21 cellular contexts compared by ENCODE assay signal in the genomic region with DNA sequence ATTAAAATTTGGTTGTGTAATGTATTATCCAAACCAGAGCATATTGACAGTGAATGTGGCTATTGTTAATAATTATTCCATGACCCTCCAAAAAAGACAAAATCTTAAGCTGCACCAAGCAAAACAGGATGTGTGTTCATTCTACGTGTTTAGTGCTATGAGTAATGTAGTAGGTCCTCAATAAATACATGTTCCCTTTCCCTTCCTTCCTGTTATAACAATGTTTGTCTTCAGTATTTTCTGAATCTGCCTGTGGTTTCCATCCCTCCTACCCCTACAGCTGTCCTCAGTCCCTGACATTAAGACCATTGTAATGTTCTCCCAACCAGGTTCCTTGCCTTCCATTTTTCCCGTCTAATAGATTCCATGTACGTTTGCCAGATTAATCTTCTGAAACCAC.
DNase-seq lines count a peak whose midpoint lies in the region; ATAC-seq and TF ChIP-seq lines count a peak whose summit lies in the region.
"Had no signal": no experiment of that assay in that cellular context is flagged by ENCODE, and none has a peak within 500 bp of the region (broad histone marks: within the 10 kb centered on the region; RNA-seq: fewer than 3 reads in every experiment).

No MANE protein-coding gene starts in this region.

- no peak for TF ChIP-seq CTCF in PC-3 (conservative IDR thresholded peaks at IDR 0.05; ENCODE audit: low read depth, low read length)
- no peak for TF ChIP-seq CTCF in esophagus muscularis mucosa (IDR thresholded peaks at IDR 0.05)
- TF ChIP-seq CTCF in sigmoid colon (IDR thresholded peaks at IDR 0.05) = no peak

- H3F3A ChIP-seq in PC-3 (ENCODE audit: low read length, unreplicated experiment) = no peaks in the 10 kb centered on the region

- peak; percentile 49; the same call in 1 of the 2 replicates for ATAC-seq in PC-3
- ATAC-seq: HCT116; naive thymus-derived CD4-positive, alpha-beta T cell; stimulated activated effector memory CD8-positive, alpha-beta T cell treated with anti-CD3 and anti-CD28 coated beads, Interleukin-12 subunit alpha, Interleukin-12 subunit beta, amount 100 ng/mL, for 72 hours had no signal

- H3K9me3 ChIP-seq in PC-3 (ENCODE audit: low read length) (no peaks in the 10 kb centered on the region), esophagus muscularis mucosa (no peaks in the 10 kb centered on the region), mesenchymal stem cell (ENCODE audit: control insufficient read depth, low read length) (no peaks in the 10 kb centered on the region), sigmoid colon (no peaks in the 10 kb centered on the region)
- H3K9me3 ChIP-seq: BLaER1, neutrophil had no signal

- no peak overlapping the region for H3K23ac ChIP-seq in mesenchymal stem cell (ENCODE audit: low read length in 2 of 2)

- H3K4me1 ChIP-seq in PC-3 (ENCODE audit: insufficient read depth, low read length) = peaks cover 5% of the 10 kb centered on the region
- peaks cover 32 to 41% (median 37%) of the 10 kb centered on the region in 4 donors for H3K4me1 ChIP-seq in esophagus muscularis mucosa
- H3K4me1 ChIP-seq in mesenchymal stem cell (ENCODE audit: control insufficient read depth, insufficient read depth, low read depth, low read length) = peaks cover 3% of the 10 kb centered on the region
- H3K4me1 ChIP-seq in sigmoid colon = peaks cover 0 to 32% (median 19%) of the 10 kb centered on the region in 4 donors
- H3K4me1 ChIP-seq: BLaER1 had no signal

- H3K79me1 ChIP-seq in mesenchymal stem cell (replicated peaks; ENCODE audit: low read length, poor library complexity, severe bottlenecking) = no peaks in the 10 kb centered on the region

- no peaks in the 10 kb centered on the region for H4K20me1 ChIP-seq in PC-3 (ENCODE audit: low read length)
- H4K20me1 ChIP-seq: BLaER1 had no signal

- H3K4me2 ChIP-seq in PC-3 (ENCODE audit: low read length) (no peak overlapping the region), mesenchymal stem cell (ENCODE audit: low read length, poor library complexity, severe bottlenecking) (no peak overlapping the region)
- H3K4me2 ChIP-seq: BLaER1, PC-9 had no signal

- no peak for TF ChIP-seq POLR2A in esophagus muscularis mucosa (IDR thresholded peaks at IDR 0.05; ENCODE audit: low read depth)
- TF ChIP-seq POLR2A in sigmoid colon (IDR thresholded peaks at IDR 0.05) = no peak

- no peak overlapping the region for H2BK120ac ChIP-seq in mesenchymal stem cell (ENCODE audit: low read depth, low read length)

- H4K8ac ChIP-seq in mesenchymal stem cell (ENCODE audit: low read length) = no peak overlapping the region

- intact Hi-C loops in PC-3 (cut with micrococcal nuclease) (no loop called here), esophagus muscularis mucosa (cut with DNase I) (no loop called here), sigmoid colon (cut with DNase I) (no loop called here)

- CTCF ChIA-PET in PC-3 (lab: Charles Lee) = no interaction called here

- H3K36me3 ChIP-seq in PC-3 (ENCODE audit: low read depth, low read length) = no peaks in the 10 kb centered on the region
- no peaks in the 10 kb centered on the region for H3K36me3 ChIP-seq in esophagus muscularis mucosa
- H3K36me3 ChIP-seq in mesenchymal stem cell (ENCODE audit: control insufficient read depth in 1 of 2, insufficient read depth in 2 of 2, low read depth in 1 of 2, low read length in 2 of 2) = no peaks in the 10 kb centered on the region
- H3K36me3 ChIP-seq in sigmoid colon = no peaks in the 10 kb centered on the region
- H3K36me3 ChIP-seq: BLaER1, neutrophil had no signal

- no peak overlapping the region for H3K4ac ChIP-seq in mesenchymal stem cell (ENCODE audit: low read depth in 1 of 2, low read length in 2 of 2)

- no peaks in the 10 kb centered on the region for H3K79me2 ChIP-seq in PC-3 (ENCODE audit: low read length)

- H2BK15ac ChIP-seq in mesenchymal stem cell (ENCODE audit: low read depth, poor library complexity, severe bottlenecking) = no peak overlapping the region

- H2BK12ac ChIP-seq in mesenchymal stem cell (ENCODE audit: low read length in 2 of 2) = no peak overlapping the region

- H2AFZ ChIP-seq in PC-3 (ENCODE audit: low read length) (no peak overlapping the region), mesenchymal stem cell (ENCODE audit: low read depth, low read length) (no peak overlapping the region)
- H2AFZ ChIP-seq: PC-9 had no signal

- BruUV-seq in PC-3 (replicated peaks; lab: Mats Ljungman, UMichigan) = no TSS peak

- no peak overlapping the region for H2BK5ac ChIP-seq in mesenchymal stem cell (ENCODE audit: low read depth, low read length, poor library complexity, severe bottlenecking)

- H3K27me3 ChIP-seq in PC-3 (ENCODE audit: low read length) = no peaks in the 10 kb centered on the region
- no peaks in the 10 kb centered on the region for H3K27me3 ChIP-seq in esophagus muscularis mucosa
- no peaks in the 10 kb centered on the region for H3K27me3 ChIP-seq in mesenchymal stem cell (ENCODE audit: control insufficient read depth in 1 of 2, insufficient read depth in 1 of 2, low read length in 2 of 2)
- no peaks in the 10 kb centered on the region for H3K27me3 ChIP-seq in sigmoid colon
- H3K27me3 ChIP-seq: BLaER1, neutrophil had no signal

- no peak for TF ChIP-seq EP300 in esophagus muscularis mucosa (IDR thresholded peaks at IDR 0.05)
- no peak for TF ChIP-seq EP300 in sigmoid colon (IDR thresholded peaks at IDR 0.05)

- no peaks in the 10 kb centered on the region for H3K9me2 ChIP-seq in PC-3 (replicated peaks; ENCODE audit: low read length)

- H3K27ac ChIP-seq in PC-3 (ENCODE audit: low read length) = peak overlapping the region; percentile 56
- H3K27ac ChIP-seq in esophagus muscularis mucosa (replicated peaks in 1 of 4) = peak overlapping the region in 3 of 4 donors; percentile 10 to 32 (median 14)
- H3K27ac ChIP-seq in mesenchymal stem cell (ENCODE audit: low read length, poor library complexity, severe bottlenecking) = no peak overlapping the region
- peak overlapping the region in 1 of 4 donors; percentile 52 for H3K27ac ChIP-seq in sigmoid colon
- H3K27ac ChIP-seq: BLaER1, neutrophil, PC-9 had no signal

- POLR2A ChIA-PET in PC-3 (lab: Charles Lee; ENCODE audit: unreplicated experiment) = no interaction called here

- WGBS in esophagus muscularis mucosa = 95% methylated on average over 3 of the region's 3 CpGs
- WGBS in mesenchymal stem cell = 96% methylated on average over 2 of the region's 3 CpGs
- 86 to 90% methylated on average over 3 of the region's 3 CpGs for WGBS in sigmoid colon, 2 donors

- no peak overlapping the region for H3K14ac ChIP-seq in mesenchymal stem cell (ENCODE audit: low read length in 2 of 2)

- H3K9ac ChIP-seq in PC-3 (ENCODE audit: low read length) (no peak overlapping the region), mesenchymal stem cell (ENCODE audit: low read length) (no peak overlapping the region)
- H3K9ac ChIP-seq: BLaER1 had no signal

- H3K18ac ChIP-seq in mesenchymal stem cell (ENCODE audit: low read depth in 1 of 2, low read length in 2 of 2) = no peak overlapping the region

- no peak overlapping the region for H4K91ac ChIP-seq in mesenchymal stem cell (ENCODE audit: low read length)

- no peak overlapping the region for H2AK5ac ChIP-seq in mesenchymal stem cell (ENCODE audit: low read length, severe bottlenecking)

- no peak overlapping the region for H3K4me3 ChIP-seq in PC-3 (ENCODE audit: low read length)
- H3K4me3 ChIP-seq in esophagus muscularis mucosa = no peak overlapping the region
- no peak overlapping the region for H3K4me3 ChIP-seq in mesenchymal stem cell (ENCODE audit: insufficient read depth in 1 of 2, low read depth in 1 of 2, low read length in 2 of 2)
- H3K4me3 ChIP-seq in sigmoid colon = no peak overlapping the region
- H3K4me3 ChIP-seq: BLaER1, PC-9 had no signal

- peak; percentile 4 for DNase-seq in EL
- DNase-seq in PC-3 = peak; percentile 25
- DNase-seq in esophagus muscularis mucosa (ENCODE audit: extremely low spot score) = no peak
- peak; percentile 6 for DNase-seq in mesenchymal stem cell
- no peak for DNase-seq in HK-2 (ENCODE audit: unreplicated experiment)
- no peak for DNase-seq in NOMO-1 treated with DMSO at 0.1 percent for 48 hours (lab: John Stamatoyannopoulos, UW; ENCODE audit: unreplicated experiment)
- DNase-seq in sigmoid colon = no peak
- no peak for DNase-seq in NCI-H524 treated with DMSO at 0.1 percent for 48 hours (lab: John Stamatoyannopoulos, UW)
- DNase-seq: activated CD4-positive, alpha-beta T cell treated with anti-CD3 and anti-CD28 coated beads, Interleukin-2, amount 50 U/mL, for 48 hours; activated CD4-positive, CD25-positive, alpha-beta regulatory T cell treated with anti-CD3 and anti-CD28 coated beads, Interleukin-2, amount 50 U/mL, for 72 hours; activated naive CD4-positive, alpha-beta T cell treated with Interleukin-2 at 50 U/mL for 16 hours; naive thymus-derived CD4-positive, alpha-beta T cell; NCI-H1105 treated with DMSO at 0.1 percent for 48 hours; NCI-H2029; NCI-H524; PC-9; SHP77 had no signal

Comparison
In these comparisons a context has a peak if more than half of its experiments do, and no peak if none do; other contexts are left out.
1. DNase-seq: peak in EL (single experiment), PC-3 (single experiment) and mesenchymal stem cell (single experiment); none in esophagus muscularis mucosa (single experiment), HK-2 (single experiment), NOMO-1 treated with DMSO at 0.1 percent for 48 hours (single experiment), sigmoid colon (single experiment) and NCI-H524 treated with DMSO at 0.1 percent for 48 hours (single experiment).